Comparison of ENCODE assay signal across 9 cellular contexts in genomic region chr1:9195651-9196050, GRCh38. TPM values are rescaled to one million over a fixed set of nuclear protein-coding genes. Genes with fewer than 3 reads are reported as not detected.
DNase-seq lines count a peak whose midpoint lies in the region; ATAC-seq, FAIRE-seq and TF ChIP-seq lines count a peak whose summit lies in the region.
"Had no signal": no experiment of that assay in that cellular context is flagged by ENCODE, and none has a peak within 500 bp of the region (broad histone marks: within the 10 kb centered on the region; RNA-seq: fewer than 3 reads in every experiment).

No MANE protein-coding gene starts in this region.

- H3K9me1 ChIP-seq in endothelial cell of umbilical vein (replicated peaks; ENCODE audit: control insufficient read depth, extremely low read depth, insufficient read depth, low read length), result no peaks in the 10 kb centered on the region

- intact Hi-C loops in endothelial cell of umbilical vein (cut with micrococcal nuclease), result loop anchor here (1.0 to 10.0 kb wide), 6 partner anchors 14 to 191 kb away; partner anchors contain the start of genes GPR157 and H6PD
- intact Hi-C loops in sigmoid colon (cut with DNase I), result loop anchor here (2.0 to 10.0 kb wide), 3 partner anchors 53 to 281 kb away; no protein-coding TSS in a partner anchor

- dilution Hi-C loops in endothelial cell of umbilical vein (cut with MboI; ENCODE audit: extremely low pct_ligation_motif_present, low sequenced_read_pairs), result no loop called here

- in situ Hi-C loops in SK-MEL-5 (cut with HindIII; ENCODE audit: low pct_unique_long_range_greater_than_20kb, low sequenced_read_pairs), result no loop called here

- H2AFZ ChIP-seq in endothelial cell of umbilical vein (ENCODE audit: low read depth, low read length), result peak overlapping the region; percentile 12

- peak; percentile 84 for FAIRE-seq in GM12891 (lab: Jason Lieb, UNC)
- FAIRE-seq in endothelial cell of umbilical vein (lab: Jason Lieb, UNC), result no peak

- no peaks in the 10 kb centered on the region for H4K20me1 ChIP-seq in endothelial cell of umbilical vein (replicated peaks; ENCODE audit: control insufficient read depth, extremely low read depth, insufficient read depth, low read length)

- H3K9ac ChIP-seq in endothelial cell of umbilical vein (replicated peaks; ENCODE audit: extremely low read depth, insufficient read depth, low read length), result no peak overlapping the region
- H3K9ac ChIP-seq in skeletal muscle tissue (ENCODE audit: low read depth in 1 of 3, low read length in 3 of 3), result no peak overlapping the region

- 90 to 92% methylated on average over 8 of the region's 8 CpGs for WGBS in sigmoid colon, 2 donors

- CTCF ChIA-PET in endothelial cell of umbilical vein (lab: Charles Lee), result interaction anchor here (0.6 to 5.7 kb wide), 12 partner anchors 15 to 261 kb away, joined by 3 to 84 read pairs (median 5); partner anchors contain the start of gene H6PD

- TF ChIP-seq POLR2A in GM12891 (IDR thresholded peaks at IDR 0.05; ENCODE audit: low read depth, low read length) (no peak), endothelial cell of umbilical vein (IDR thresholded peaks at IDR 0.05; ENCODE audit: low read depth, low read length) (no peak), GM18505 (IDR thresholded peaks at IDR 0.05; ENCODE audit: borderline replicate concordance, extremely low read depth, insufficient read depth, insufficient read length) (no peak), sigmoid colon (IDR thresholded peaks at IDR 0.05) (no peak)

- no peak overlapping the region for H3K4me2 ChIP-seq in endothelial cell of umbilical vein (ENCODE audit: insufficient read depth, low read length)

- TF ChIP-seq EP300 in sigmoid colon (IDR thresholded peaks at IDR 0.05), result no peak

- no peak for TF ChIP-seq CTCF in endothelial cell of umbilical vein (IDR thresholded peaks at IDR 0.05; ENCODE audit: extremely low read depth in 1 of 2, insufficient read depth in 1 of 2, low read depth in 1 of 2, low read length in 2 of 2)
- no peak for TF ChIP-seq CTCF in sigmoid colon (IDR thresholded peaks at IDR 0.05)

- H3K4me1 ChIP-seq in endothelial cell of umbilical vein (ENCODE audit: control insufficient read depth, extremely low read depth, insufficient read depth, low read length), result peaks cover 13% of the 10 kb centered on the region
- peaks cover 26 to 28% (median 28%) of the 10 kb centered on the region in 3 donors for H3K4me1 ChIP-seq in skeletal muscle tissue (ENCODE audit: control insufficient read depth in 3 of 3, insufficient read depth in 3 of 3, low read length in 3 of 3)
- peaks cover 0 to 23% (median 14%) of the 10 kb centered on the region in 4 donors for H3K4me1 ChIP-seq in sigmoid colon

- no peak for ATAC-seq in GM18505 (IDR thresholded peaks at IDR 0.05; ENCODE audit: unreplicated experiment)

- BruUV-seq in endothelial cell of umbilical vein (replicated peaks; lab: Mats Ljungman, UMichigan), result no TSS peak

- peaks cover 2 to 3% of the 10 kb centered on the region in 2 experiments for H3K27me3 ChIP-seq in endothelial cell of umbilical vein (ENCODE audit: control insufficient read depth in 2 of 2, insufficient read depth in 2 of 2, low read length in 2 of 2)
- H3K27me3 ChIP-seq in skeletal muscle tissue (ENCODE audit: control insufficient read depth in 3 of 3, insufficient read depth in 3 of 3, low read length in 3 of 3), result peaks cover 22 to 38% (median 30%) of the 10 kb centered on the region in 3 donors
- peaks cover 3 to 27% (median 23%) of the 10 kb centered on the region in 3 donors for H3K27me3 ChIP-seq in sigmoid colon

- no peaks in the 10 kb centered on the region for H3K36me3 ChIP-seq in endothelial cell of umbilical vein (ENCODE audit: control insufficient read depth in 2 of 2, extremely low read depth in 1 of 2, insufficient read depth in 2 of 2, low read length in 2 of 2)
- no peaks in the 10 kb centered on the region for H3K36me3 ChIP-seq in skeletal muscle tissue (ENCODE audit: control insufficient read depth in 3 of 3, insufficient read depth in 3 of 3, low read length in 3 of 3)
- no peaks in the 10 kb centered on the region for H3K36me3 ChIP-seq in sigmoid colon

- no peak for DNase-seq in GM12891 (ENCODE audit: insufficient read length, low spot score)
- DNase-seq in SK-MEL-5 (ENCODE audit: low read depth, low spot score), result peak; percentile 65
- DNase-seq in endothelial cell of umbilical vein (ENCODE audit: low read depth, low spot score), result no peak
- DNase-seq in CD1c-positive myeloid dendritic cell (ENCODE audit: extremely low spot score), result no peak
- DNase-seq in NCI-H1436 (lab: John Stamatoyannopoulos, UW), result no peak
- no peak for DNase-seq in sigmoid colon

- H3K27ac ChIP-seq in endothelial cell of umbilical vein (ENCODE audit: insufficient read depth, low read depth, low read length) (no peak overlapping the region), skeletal muscle tissue (ENCODE audit: low read depth, low read length) (peak overlapping the region; percentile 28), sigmoid colon (peak overlapping the region in 2 of 4 donors; percentile 36 to 42)
- H3K27ac ChIP-seq: epithelial cell of prostate had no signal

- POLR2A ChIA-PET in endothelial cell of umbilical vein (lab: Charles Lee), result interaction anchor here (0.5 kb wide), 1 partner anchor 11 kb away, joined by 4 read pairs; no protein-coding TSS in a partner anchor

- H3K9me3 ChIP-seq in endothelial cell of umbilical vein (replicated peaks; ENCODE audit: control insufficient read depth, insufficient read depth, low read length), result no peaks in the 10 kb centered on the region
- H3K9me3 ChIP-seq in skeletal muscle tissue (ENCODE audit: control insufficient read depth in 3 of 3, low read length in 3 of 3), result no peaks in the 10 kb centered on the region
- no peaks in the 10 kb centered on the region for H3K9me3 ChIP-seq in sigmoid colon

- no peaks in the 10 kb centered on the region for H3K79me2 ChIP-seq in endothelial cell of umbilical vein (ENCODE audit: control insufficient read depth, insufficient read depth, low read length)

- H3K4me3 ChIP-seq in endothelial cell of umbilical vein (replicated peaks in 1 of 3; ENCODE audit: insufficient read depth in 1 of 3, low read depth in 1 of 3, low read length in 3 of 3) (no peak overlapping the region), skeletal muscle tissue (ENCODE audit: low read length in 3 of 3) (peak overlapping the region in 1 of 3 donors; percentile 22), sigmoid colon (no peak overlapping the region)

TF ChIP-seq in GM12891, 5 proteins besides CTCF, POLR2A, EP300 and RAD21:
- no peak for TF ChIP-seq TAF1 (IDR thresholded peaks at IDR 0.05; ENCODE audit: low read depth, low read length)
TF ChIP-seq in GM12891: peak in this region for 0.

TF ChIP-seq in endothelial cell of umbilical vein, 7 proteins besides CTCF, POLR2A, EP300 and RAD21:
- TF ChIP-seq EZH2 (IDR thresholded peaks at IDR 0.05; ENCODE audit: borderline replicate concordance, low read depth, low read length, severe bottlenecking), result no peak

RNA-seq across cellular contexts. Expression of gene H6PD, which starts 38.9 kb away (rescaled TPM):
- polyA plus RNA-seq in GM12891 (2012; ENCODE audit: low read depth, missing spikeins), result 8.7 TPM
- 9.8 and 10.4 TPM in 2 replicates for total RNA-seq in SK-MEL-5 (2014; rRNA removed; shearing (Covaris generic))
- polyA plus RNA-seq in SK-MEL-5 (2015; cell fraction: cytosol; rRNA removed), result 25.9 and 31.3 TPM in 2 replicates
- polyA plus RNA-seq in SK-MEL-5 (2015; cell fraction: nucleus; rRNA removed), result 24.6 and 27.5 TPM in 2 replicates
- 29.0 and 40.1 TPM in 2 replicates for total RNA-seq in endothelial cell of umbilical vein
- 24.5 and 26.9 TPM in 2 replicates for polyA plus RNA-seq in endothelial cell of umbilical vein
- polyA plus RNA-seq in endothelial cell of umbilical vein (2011; cell fraction: cytosol; rRNA removed), result 22.5 and 26.8 TPM in 2 replicates
- polyA plus RNA-seq in endothelial cell of umbilical vein (2011; cell fraction: nucleus; rRNA removed), result 19.4 and 21.4 TPM in 2 replicates
- polyA plus RNA-seq in endothelial cell of umbilical vein (2012), result 20.4 and 21.0 TPM in 2 replicates
- polyA minus RNA-seq in endothelial cell of umbilical vein, result 31.0 and 33.4 TPM in 2 replicates
- 3.4 TPM for polyA minus RNA-seq in endothelial cell of umbilical vein (2011; cell fraction: cytosol; rRNA and poly(A)+ RNA removed)
- 11.2 and 11.9 TPM in 2 replicates for polyA minus RNA-seq in endothelial cell of umbilical vein (2011; cell fraction: nucleus; rRNA and poly(A)+ RNA removed)
- total RNA-seq in skeletal muscle tissue, result 24.5 TPM
- 10 to 100 TPM; 21.6 to 34.3 (median 25.0) TPM for total RNA-seq in sigmoid colon
- polyA plus RNA-seq in sigmoid colon, result 10 to 100 TPM in 1 of 3 donors, 1 to 10 TPM in 2; 2.8 to 25.9 (median 3.0) TPM
